Comparison of ENCODE assay signal across 8 cellular contexts in the genomic region with DNA sequence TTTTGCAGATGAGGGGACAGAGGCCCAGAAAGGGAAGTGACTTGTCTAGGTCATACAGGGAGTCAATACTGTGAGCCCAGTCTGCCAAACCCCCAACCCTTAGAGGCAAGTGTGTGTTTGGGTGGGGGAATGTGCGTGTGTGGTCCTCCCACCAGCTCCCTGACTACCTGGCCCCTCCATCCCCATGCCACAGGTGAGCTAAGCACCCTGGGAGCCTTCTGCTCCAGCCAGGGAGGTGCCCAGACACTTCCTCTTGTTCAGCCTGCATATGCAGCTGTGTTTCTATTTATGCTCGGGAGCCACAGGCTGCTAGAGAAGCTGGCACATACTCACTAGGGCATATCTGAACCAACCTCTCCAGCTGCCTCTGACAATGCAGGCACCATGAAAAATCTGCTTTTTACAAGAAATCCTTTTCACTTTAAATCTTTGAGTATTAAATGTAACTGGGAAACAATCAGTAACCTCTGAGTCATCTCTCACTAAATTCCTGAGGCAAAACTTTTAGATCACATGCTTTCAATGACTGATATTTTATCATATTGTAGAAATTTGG. TPM values are rescaled to one million over a fixed set of nuclear protein-coding genes. Genes with fewer than 3 reads are reported as not detected.
DNase-seq lines count a peak whose midpoint lies in the region; ATAC-seq and TF ChIP-seq lines count a peak whose summit lies in the region.

No MANE protein-coding gene starts in this region.

- H3K4me3 ChIP-seq in OCI-LY1 (ENCODE audit: low read depth, low read length, poor library complexity, severe bottlenecking): no peak overlapping the region
- H3K4me3 ChIP-seq in dorsolateral prefrontal cortex: no peak overlapping the region
- H3K4me3 ChIP-seq in naive thymus-derived CD4-positive, alpha-beta T cell (ENCODE audit: low read length): peak overlapping the region; percentile 15

- H3K27ac Mint-ChIP-seq in naive thymus-derived CD4-positive, alpha-beta T cell: peak overlapping the region; percentile 52 to 93 (median 85)

- H3K9me3 ChIP-seq in OCI-LY1 (ENCODE audit: low read length): no peaks in the 10 kb centered on the region
- H3K9me3 ChIP-seq in naive thymus-derived CD4-positive, alpha-beta T cell (ENCODE audit: control insufficient read depth in 2 of 3, low read length in 3 of 3): no peaks in the 10 kb centered on the region

- H3K4me2 ChIP-seq in OCI-LY1 (ENCODE audit: low read length): peak overlapping the region; percentile 61; the same call in 1 of the 2 replicates

- H3K27me3 ChIP-seq in OCI-LY1 (ENCODE audit: insufficient read depth, low read length) (no peaks in the 10 kb centered on the region), dorsolateral prefrontal cortex (no peaks in the 10 kb centered on the region)
- no peaks in the 10 kb centered on the region for H3K27me3 ChIP-seq in naive thymus-derived CD4-positive, alpha-beta T cell (ENCODE audit: control insufficient read depth in 2 of 2, insufficient read depth in 2 of 2, low read length in 2 of 2)

- H3K9me3 Mint-ChIP-seq in naive thymus-derived CD4-positive, alpha-beta T cell: no peaks in the 10 kb centered on the region

- no peaks in the 10 kb centered on the region for H3F3A ChIP-seq in OCI-LY1 (ENCODE audit: insufficient read depth, low read length)

- peaks cover 81% of the 10 kb centered on the region for H3K4me1 ChIP-seq in OCI-LY1 (ENCODE audit: insufficient read depth, low read length, severe bottlenecking)
- H3K4me1 ChIP-seq in naive thymus-derived CD4-positive, alpha-beta T cell (ENCODE audit: control insufficient read depth in 2 of 2, insufficient read depth in 2 of 2, low read length in 2 of 2): peaks cover 62 to 74% of the 10 kb centered on the region in 2 donors

- H3K4me1 Mint-ChIP-seq in naive thymus-derived CD4-positive, alpha-beta T cell: peaks cover 52 to 90% (median 83%) of the 10 kb centered on the region in 7 donors

- H3K27me3 Mint-ChIP-seq in naive thymus-derived CD4-positive, alpha-beta T cell: no peaks in the 10 kb centered on the region

- H2AFZ ChIP-seq in OCI-LY1 (ENCODE audit: low read length): no peak overlapping the region

- peak overlapping the region; percentile 94 for H3K27ac ChIP-seq in OCI-LY1 (ENCODE audit: low read depth, low read length, poor library complexity, severe bottlenecking)
- H3K27ac ChIP-seq in dorsolateral prefrontal cortex: peak overlapping the region in 44 of 59 donors; percentile 1 to 78 (median 50)
- H3K27ac ChIP-seq in naive thymus-derived CD4-positive, alpha-beta T cell (ENCODE audit: low read depth, low read length): peak overlapping the region; percentile 42

- CTCF ChIA-PET in naive thymus-derived CD4-positive, alpha-beta T cell (lab: Charles Lee): interaction anchor here (0.5 to 1.7 kb wide), 6 partner anchors 18 to 366 kb away, joined by 3 to 4 read pairs (median 3); a partner anchor contains a TSS

- H4K20me1 ChIP-seq in OCI-LY1 (ENCODE audit: insufficient read depth, low read length): no peaks in the 10 kb centered on the region

- peak overlapping the region; percentile 48 to 86 (median 72) for H3K4me3 Mint-ChIP-seq in naive thymus-derived CD4-positive, alpha-beta T cell

- TF ChIP-seq CTCF in OCI-LY1 (IDR thresholded peaks at IDR 0.05; ENCODE audit: low read length) (no peak), dorsolateral prefrontal cortex (IDR thresholded peaks at IDR 0.05 in 54 of 56, conservative IDR thresholded peaks at IDR 0.05 in 2 of 56; ENCODE audit: low read depth in 1 of 56, partially characterized antibody in 56 of 56) (no peak)

- H3K36me3 Mint-ChIP-seq in naive thymus-derived CD4-positive, alpha-beta T cell: peaks cover 3 to 20% (median 3%) of the 10 kb centered on the region in 5 donors

- ATAC-seq in GM21423 (IDR thresholded peaks at IDR 0.05; ENCODE audit: unreplicated experiment): peak; percentile 33
- peak; percentile 54 for ATAC-seq in naive thymus-derived CD4-positive, alpha-beta T cell
- no peak for ATAC-seq in GM21723 (IDR thresholded peaks at IDR 0.05; ENCODE audit: unreplicated experiment)
- ATAC-seq in HG03139 (IDR thresholded peaks at IDR 0.05; ENCODE audit: unreplicated experiment): no peak
- ATAC-seq in HG03565 (IDR thresholded peaks at IDR 0.05; ENCODE audit: unreplicated experiment): no peak

- H3K36me3 ChIP-seq in OCI-LY1 (ENCODE audit: insufficient read depth, low read length): peaks cover 18% of the 10 kb centered on the region
- peaks cover 0 to 8% (median 0%) of the 10 kb centered on the region in 3 experiments for H3K36me3 ChIP-seq in naive thymus-derived CD4-positive, alpha-beta T cell (ENCODE audit: control insufficient read depth in 2 of 3, insufficient read depth in 3 of 3, low read length in 3 of 3)

- H3K9me2 ChIP-seq in OCI-LY1 (ENCODE audit: low read depth, low read length): no peaks in the 10 kb centered on the region

- intact Hi-C loops in dorsolateral prefrontal cortex (cut with DNase I): no loop called here
- intact Hi-C loops in naive thymus-derived CD4-positive, alpha-beta T cell (cut with micrococcal nuclease): loop anchor here in 1 of 2 donors (1.0 kb wide), 1 partner anchor 8 kb away; no protein-coding TSS in a partner anchor

- H3K79me2 ChIP-seq in OCI-LY1 (ENCODE audit: insufficient read depth, low read length): peaks cover 24% of the 10 kb centered on the region

- DNase-seq in dorsolateral prefrontal cortex: peak in 1 of 10 donors; percentile 49
- DNase-seq in naive thymus-derived CD4-positive, alpha-beta T cell: peak in 1 of 9 donors; percentile 31
- DNase-seq in SW 1271 (lab: John Stamatoyannopoulos, UW): no peak

- H3K9ac ChIP-seq in OCI-LY1 (ENCODE audit: low read length): no peak overlapping the region; the same call in 1 of the 2 replicates

- POLR2A ChIA-PET in naive thymus-derived CD4-positive, alpha-beta T cell (lab: Charles Lee): interaction anchor here (1.0 to 18.1 kb wide), 3 partner anchors 16 to 46 kb away, joined by 3 to 292 read pairs (median 4); a partner anchor contains a TSS

RNA-seq across cellular contexts. Expression of a gene that starts 20.7 kb away (rescaled TPM):
- 10 to 100 TPM; 18.5 to 62.5 (median 37.5) TPM for total RNA-seq in dorsolateral prefrontal cortex
- 100 to 1,000 TPM in 2 of 5 experiments, 10 to 100 TPM in 3; 69.7 to 119 (median 86.1) TPM for total RNA-seq in naive thymus-derived CD4-positive, alpha-beta T cell
- 10 to 100 TPM in 1 of 2 donors, 1 to 10 TPM in 1; 7.4 to 14.5 TPM for polyA plus RNA-seq in naive thymus-derived CD4-positive, alpha-beta T cell

RNA-seq across cellular contexts. Expression of a gene that starts 35.6 kb away (rescaled TPM):
- not detected for total RNA-seq in dorsolateral prefrontal cortex
- total RNA-seq in naive thymus-derived CD4-positive, alpha-beta T cell: not detected
- polyA plus RNA-seq in naive thymus-derived CD4-positive, alpha-beta T cell: not detected

Comparison
In these comparisons a context has a peak if more than half of its experiments do, and no peak if none do; other contexts are left out.
1. ATAC-seq: peak in GM21423 (single experiment) and naive thymus-derived CD4-positive, alpha-beta T cell (single experiment); none in GM21723 (single experiment), HG03139 (single experiment) and HG03565 (single experiment).
2. H3K27ac ChIP-seq: peak in every context shown above with its lines; median percentile 94 in OCI-LY1; 50 in dorsolateral prefrontal cortex; 42 in naive thymus-derived CD4-positive, alpha-beta T cell.